16 cellular contexts compared by ENCODE assay signal in the genomic region with DNA sequence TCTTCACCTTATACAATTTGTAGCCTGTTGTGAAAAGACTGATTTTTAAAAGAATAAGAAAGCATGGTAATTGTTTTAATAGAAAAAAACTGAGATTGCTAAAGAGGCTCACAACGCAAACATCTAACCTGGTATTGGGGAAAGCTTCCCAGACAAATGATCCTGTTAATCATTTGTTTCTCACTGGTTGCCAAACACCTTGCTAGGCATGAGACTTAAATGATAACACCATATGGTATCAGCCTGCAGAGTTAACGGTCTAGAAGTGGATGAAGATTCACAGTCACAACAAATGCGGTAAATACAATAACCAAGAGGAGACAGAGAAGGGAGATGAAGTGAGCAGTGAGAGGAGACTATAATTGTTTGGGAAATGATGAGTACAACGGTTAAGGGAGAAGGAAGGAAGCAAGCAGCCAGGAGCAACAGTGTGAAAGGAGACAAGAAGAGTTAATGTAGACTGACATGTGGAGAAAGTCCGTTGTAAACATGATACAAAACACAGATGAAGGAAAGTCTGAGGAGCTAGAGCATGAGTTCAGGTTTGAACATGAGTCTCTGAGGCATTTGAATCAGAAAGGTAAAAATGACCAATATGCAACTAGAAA. TPM values are rescaled to one million over a fixed set of nuclear protein-coding genes. Genes with fewer than 3 reads are reported as not detected.
A peak's percentile ranks its signal among the peaks of the same experiment; 100 is the strongest.
DNase-seq lines count a peak whose midpoint lies in the region; ATAC-seq, FAIRE-seq and TF ChIP-seq lines count a peak whose summit lies in the region.
"Had no signal": no experiment of that assay in that cellular context is flagged by ENCODE, and none has a peak within 500 bp of the region (broad histone marks: within the 10 kb centered on the region; RNA-seq: fewer than 3 reads in every experiment).

No MANE protein-coding gene starts in this region.

- H3K4me1 ChIP-seq in liver (ENCODE audit: control insufficient read depth in 4 of 4, insufficient read depth in 4 of 4, low read length in 3 of 4) (peaks cover 2 to 14% (median 13%) of the 10 kb centered on the region in 4 donors), GM23248 (ENCODE audit: insufficient read depth) (peaks cover 2% of the 10 kb centered on the region)

- in situ Hi-C loops in GM23248 (cut with MboI): loop anchor here (25.0 kb wide), 2 partner anchors 437 to 1162 kb away; no protein-coding TSS in a partner anchor

- TF ChIP-seq RAD21 in liver (IDR thresholded peaks at IDR 0.05): peak in 1 of 2 donors; percentile 25

- H3K4me2 ChIP-seq in GM23248 (ENCODE audit: unreplicated experiment): no peak overlapping the region

- H3K9me2 ChIP-seq in GM23248 (ENCODE audit: insufficient read depth): no peaks in the 10 kb centered on the region

- no peaks in the 10 kb centered on the region for H3K36me3 ChIP-seq in liver (ENCODE audit: control insufficient read depth in 4 of 4, insufficient read depth in 3 of 4, low read depth in 1 of 4, low read length in 3 of 4)
- H3K36me3 ChIP-seq in GM23248 (ENCODE audit: low read depth): no peaks in the 10 kb centered on the region
- H3K36me3 ChIP-seq: gastrocnemius medialis, tibial nerve had no signal

- FAIRE-seq in HTR-8/SVneo (lab: Jason Lieb, UNC): no peak

- no peaks in the 10 kb centered on the region for H3K27me3 ChIP-seq in liver (ENCODE audit: control insufficient read depth in 4 of 4, insufficient read depth in 4 of 4, low read length in 3 of 4)
- H3K27me3 ChIP-seq in GM23248 (replicated peaks; ENCODE audit: insufficient read depth): no peaks in the 10 kb centered on the region
- H3K27me3 ChIP-seq: gastrocnemius medialis, tibial nerve had no signal

- peaks cover 97% of the 10 kb centered on the region for H3K79me2 ChIP-seq in GM23248 (ENCODE audit: insufficient read depth)

- H3K9me3 ChIP-seq in liver (ENCODE audit: control insufficient read depth in 4 of 4, low read length in 3 of 4) (no peaks in the 10 kb centered on the region), GM23248 (ENCODE audit: low read depth) (no peaks in the 10 kb centered on the region)
- H3K9me3 ChIP-seq: gastrocnemius medialis, tibial nerve had no signal

- DNase-seq in DMS114 treated with DMSO at 0.1 percent for 48 hours (lab: John Stamatoyannopoulos, UW; ENCODE audit: unreplicated experiment) (peak; percentile 28), NCI-H82 treated with DMSO at 0.1 percent for 48 hours (lab: John Stamatoyannopoulos, UW; ENCODE audit: unreplicated experiment) (peak; percentile 89), GM23248 (no peak), HTR-8/SVneo (ENCODE audit: insufficient read length, low spot score) (no peak), GM03348 (ENCODE audit: low spot score) (no peak)
- DNase-seq in activated CD4-positive, alpha-beta T cell treated with anti-CD3 and anti-CD28 coated beads, Interleukin-2, amount 50 U/mL, for 48 hours: no peak
- DNase-seq: activated CD4-positive, alpha-beta T cell treated with anti-CD3 and anti-CD28 coated beads, Interleukin-2, amount 50 U/mL, for 1 hour; activated naive CD8-positive, alpha-beta T cell treated with anti-CD3 and anti-CD28 coated beads, Interleukin-2, amount 50 U/mL, for 24 hours; activated T-cell treated with anti-CD3 and anti-CD28 coated beads, Interleukin-2, amount 50 U/mL, for 48 hours; gastrocnemius medialis; HCEC 1CT; NCI-H2107; SHP77 treated with DMSO at 0.1 percent for 48 hours had no signal

- no peak overlapping the region for H2AFZ ChIP-seq in GM23248

- H3K9ac ChIP-seq in liver (ENCODE audit: low read depth in 1 of 2, low read length in 2 of 2) (no peak overlapping the region), GM23248 (no peak overlapping the region)

- 25% methylated on average over 5 of the region's 5 CpGs for WGBS in liver
- 72 to 81% methylated on average over 5 of the region's 5 CpGs for WGBS in GM23248 (ENCODE audit: low coverage in 1 of 2, low lambda C conversion rate in 2 of 2, missing lambda C conversion rate in 2 of 2), 2 experiments

- no peak for TF ChIP-seq CTCF in liver (IDR thresholded peaks at IDR 0.05; ENCODE audit: low read depth, low read length, missing input control)

- H4K20me1 ChIP-seq in GM23248 (ENCODE audit: insufficient read depth): peaks cover 5% of the 10 kb centered on the region; the same call in 1 of the 2 replicates

- peak; percentile 24 for ATAC-seq in HG03135 (IDR thresholded peaks at IDR 0.05; ENCODE audit: unreplicated experiment)
- ATAC-seq: activated naive CD8-positive, alpha-beta T cell treated with anti-CD3 and anti-CD28 coated beads, Interleukin-2, amount 50 U/mL, for 24 hours; gastrocnemius medialis had no signal

- peaks cover under 1% of the 10 kb centered on the region for H3F3A ChIP-seq in GM23248 (ENCODE audit: insufficient read depth)

- H3K4me3 ChIP-seq in liver (ENCODE audit: low read depth in 1 of 3, low read length in 3 of 3) (no peak overlapping the region), GM23248 (no peak overlapping the region)
- H3K4me3 ChIP-seq: gastrocnemius medialis, tibial nerve had no signal

- no peak overlapping the region for H3K27ac ChIP-seq in liver (ENCODE audit: low read depth in 1 of 2, low read length in 2 of 2)
- no peak overlapping the region for H3K27ac ChIP-seq in GM23248
- H3K27ac ChIP-seq: gastrocnemius medialis, tibial nerve had no signal

TF ChIP-seq in liver, 16 proteins besides CTCF, POLR2A, EP300 and RAD21:
- TF ChIP-seq, protein P1, sequence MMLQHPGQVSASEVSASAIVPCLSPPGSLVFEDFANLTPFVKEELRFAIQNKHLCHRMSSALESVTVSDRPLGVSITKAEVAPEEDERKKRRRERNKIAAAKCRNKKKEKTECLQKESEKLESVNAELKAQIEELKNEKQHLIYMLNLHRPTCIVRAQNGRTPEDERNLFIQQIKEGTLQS (IDR thresholded peaks at IDR 0.05): no peak
- TF ChIP-seq SP1 (IDR thresholded peaks at IDR 0.05): peak; percentile 8
- TF ChIP-seq, protein P2, sequence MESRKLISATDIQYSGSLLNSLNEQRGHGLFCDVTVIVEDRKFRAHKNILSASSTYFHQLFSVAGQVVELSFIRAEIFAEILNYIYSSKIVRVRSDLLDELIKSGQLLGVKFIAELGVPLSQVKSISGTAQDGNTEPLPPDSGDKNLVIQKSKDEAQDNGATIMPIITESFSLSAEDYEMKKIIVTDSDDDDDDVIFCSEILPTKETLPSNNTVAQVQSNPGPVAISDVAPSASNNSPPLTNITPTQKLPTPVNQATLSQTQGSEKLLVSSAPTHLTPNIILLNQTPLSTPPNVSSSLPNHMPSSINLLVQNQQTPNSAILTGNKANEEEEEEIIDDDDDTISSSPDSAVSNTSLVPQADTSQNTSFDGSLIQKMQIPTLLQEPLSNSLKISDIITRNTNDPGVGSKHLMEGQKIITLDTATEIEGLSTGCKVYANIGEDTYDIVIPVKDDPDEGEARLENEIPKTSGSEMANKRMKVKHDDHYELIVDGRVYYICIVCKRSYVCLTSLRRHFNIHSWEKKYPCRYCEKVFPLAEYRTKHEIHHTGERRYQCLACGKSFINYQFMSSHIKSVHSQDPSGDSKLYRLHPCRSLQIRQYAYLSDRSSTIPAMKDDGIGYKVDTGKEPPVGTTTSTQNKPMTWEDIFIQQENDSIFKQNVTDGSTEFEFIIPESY (IDR thresholded peaks at IDR 0.05): no peak
- TF ChIP-seq HNF4G (IDR thresholded peaks at IDR 0.05): no peak
- TF ChIP-seq HNF4A (conservative IDR thresholded peaks at IDR 0.05): peak in 1 of 2 donors; percentile 13
- no peak for TF ChIP-seq NR2F2 (IDR thresholded peaks at IDR 0.05)
- no peak for TF ChIP-seq TAF1 (conservative IDR thresholded peaks at IDR 0.05)
- TF ChIP-seq, protein P3, sequence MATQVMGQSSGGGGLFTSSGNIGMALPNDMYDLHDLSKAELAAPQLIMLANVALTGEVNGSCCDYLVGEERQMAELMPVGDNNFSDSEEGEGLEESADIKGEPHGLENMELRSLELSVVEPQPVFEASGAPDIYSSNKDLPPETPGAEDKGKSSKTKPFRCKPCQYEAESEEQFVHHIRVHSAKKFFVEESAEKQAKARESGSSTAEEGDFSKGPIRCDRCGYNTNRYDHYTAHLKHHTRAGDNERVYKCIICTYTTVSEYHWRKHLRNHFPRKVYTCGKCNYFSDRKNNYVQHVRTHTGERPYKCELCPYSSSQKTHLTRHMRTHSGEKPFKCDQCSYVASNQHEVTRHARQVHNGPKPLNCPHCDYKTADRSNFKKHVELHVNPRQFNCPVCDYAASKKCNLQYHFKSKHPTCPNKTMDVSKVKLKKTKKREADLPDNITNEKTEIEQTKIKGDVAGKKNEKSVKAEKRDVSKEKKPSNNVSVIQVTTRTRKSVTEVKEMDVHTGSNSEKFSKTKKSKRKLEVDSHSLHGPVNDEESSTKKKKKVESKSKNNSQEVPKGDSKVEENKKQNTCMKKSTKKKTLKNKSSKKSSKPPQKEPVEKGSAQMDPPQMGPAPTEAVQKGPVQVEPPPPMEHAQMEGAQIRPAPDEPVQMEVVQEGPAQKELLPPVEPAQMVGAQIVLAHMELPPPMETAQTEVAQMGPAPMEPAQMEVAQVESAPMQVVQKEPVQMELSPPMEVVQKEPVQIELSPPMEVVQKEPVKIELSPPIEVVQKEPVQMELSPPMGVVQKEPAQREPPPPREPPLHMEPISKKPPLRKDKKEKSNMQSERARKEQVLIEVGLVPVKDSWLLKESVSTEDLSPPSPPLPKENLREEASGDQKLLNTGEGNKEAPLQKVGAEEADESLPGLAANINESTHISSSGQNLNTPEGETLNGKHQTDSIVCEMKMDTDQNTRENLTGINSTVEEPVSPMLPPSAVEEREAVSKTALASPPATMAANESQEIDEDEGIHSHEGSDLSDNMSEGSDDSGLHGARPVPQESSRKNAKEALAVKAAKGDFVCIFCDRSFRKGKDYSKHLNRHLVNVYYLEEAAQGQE (IDR thresholded peaks at IDR 0.05): no peak

RNA-seq across cellular contexts. Expression of a gene that starts 19.8 kb away (rescaled TPM):
- total RNA-seq in liver: 10 to 100 TPM; 11.2 to 13.7 TPM
- polyA plus RNA-seq in liver (1 to 10 TPM; 2.8 to 4.0 TPM), GM23248 (2016; fragmentation: Nextera tagmentation; extraction: Ambion mirVana) (13.7 and 14.8 TPM in 2 replicates)
- 14.6 and 16.6 TPM in 2 replicates for total RNA-seq in GM23248 (2014; rRNA removed; shearing (Covaris generic))

Comparison
In these comparisons a context has a peak if more than half of its experiments do, and no peak if none do; other contexts are left out.
1. DNase-seq: peak in DMS114 treated with DMSO at 0.1 percent for 48 hours (single experiment) and NCI-H82 treated with DMSO at 0.1 percent for 48 hours (single experiment); none in GM23248 (single experiment), activated CD4-positive, alpha-beta T cell treated with anti-CD3 and anti-CD28 coated beads, Interleukin-2, amount 50 U/mL, for 48 hours (0 of 2), HTR-8/SVneo (single experiment) and GM03348 (single experiment).